ENCODE assay signal across 8 cellular contexts in the genomic region with DNA sequence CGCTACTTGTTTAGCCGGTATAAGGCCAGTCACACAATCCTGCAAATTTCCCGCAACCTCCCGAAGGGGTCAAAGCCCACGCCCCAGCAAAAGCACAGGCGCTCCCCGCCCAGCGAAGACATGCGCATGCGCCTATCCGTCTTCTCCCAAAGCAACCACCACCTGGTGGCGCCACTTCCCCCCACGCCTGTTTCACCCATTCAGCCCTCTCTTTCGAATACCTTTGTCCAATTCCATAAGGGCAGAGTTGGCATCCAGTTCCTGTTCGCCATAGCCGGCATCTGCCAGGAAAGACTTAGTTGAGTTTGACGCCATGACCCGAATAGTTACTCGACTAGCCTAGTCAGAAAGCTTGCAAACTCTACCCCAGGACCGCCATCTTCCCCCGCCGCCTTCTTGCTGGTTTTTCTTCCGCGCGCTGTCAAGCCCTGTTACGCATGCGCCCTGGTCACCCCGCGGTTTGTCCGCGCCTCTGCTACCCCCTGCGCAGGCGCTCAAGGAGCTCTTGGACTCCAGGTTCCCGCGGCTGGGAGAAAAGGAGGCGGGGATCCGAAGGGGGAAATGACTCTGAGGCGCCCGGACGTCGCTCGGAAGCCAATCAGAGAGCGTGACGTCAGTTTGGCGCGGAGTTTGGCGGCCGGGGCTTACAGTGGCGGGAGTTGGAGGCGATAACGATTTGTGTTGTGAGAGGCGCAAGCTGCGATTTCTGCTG. TPM values are rescaled to one million over a fixed set of nuclear protein-coding genes. Genes with fewer than 3 reads are reported as not detected.
DNase-seq lines count a peak whose midpoint lies in the region; ATAC-seq, FAIRE-seq and TF ChIP-seq lines count a peak whose summit lies in the region.

A gene with protein sequence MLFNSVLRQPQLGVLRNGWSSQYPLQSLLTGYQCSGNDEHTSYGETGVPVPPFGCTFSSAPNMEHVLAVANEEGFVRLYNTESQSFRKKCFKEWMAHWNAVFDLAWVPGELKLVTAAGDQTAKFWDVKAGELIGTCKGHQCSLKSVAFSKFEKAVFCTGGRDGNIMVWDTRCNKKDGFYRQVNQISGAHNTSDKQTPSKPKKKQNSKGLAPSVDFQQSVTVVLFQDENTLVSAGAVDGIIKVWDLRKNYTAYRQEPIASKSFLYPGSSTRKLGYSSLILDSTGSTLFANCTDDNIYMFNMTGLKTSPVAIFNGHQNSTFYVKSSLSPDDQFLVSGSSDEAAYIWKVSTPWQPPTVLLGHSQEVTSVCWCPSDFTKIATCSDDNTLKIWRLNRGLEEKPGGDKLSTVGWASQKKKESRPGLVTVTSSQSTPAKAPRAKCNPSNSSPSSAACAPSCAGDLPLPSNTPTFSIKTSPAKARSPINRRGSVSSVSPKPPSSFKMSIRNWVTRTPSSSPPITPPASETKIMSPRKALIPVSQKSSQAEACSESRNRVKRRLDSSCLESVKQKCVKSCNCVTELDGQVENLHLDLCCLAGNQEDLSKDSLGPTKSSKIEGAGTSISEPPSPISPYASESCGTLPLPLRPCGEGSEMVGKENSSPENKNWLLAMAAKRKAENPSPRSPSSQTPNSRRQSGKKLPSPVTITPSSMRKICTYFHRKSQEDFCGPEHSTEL (plus strand): TSS at position 626 of the 712 bp plus-strand sequence. CDS start 143 bp downstream, outside the sequence.
A gene with protein sequence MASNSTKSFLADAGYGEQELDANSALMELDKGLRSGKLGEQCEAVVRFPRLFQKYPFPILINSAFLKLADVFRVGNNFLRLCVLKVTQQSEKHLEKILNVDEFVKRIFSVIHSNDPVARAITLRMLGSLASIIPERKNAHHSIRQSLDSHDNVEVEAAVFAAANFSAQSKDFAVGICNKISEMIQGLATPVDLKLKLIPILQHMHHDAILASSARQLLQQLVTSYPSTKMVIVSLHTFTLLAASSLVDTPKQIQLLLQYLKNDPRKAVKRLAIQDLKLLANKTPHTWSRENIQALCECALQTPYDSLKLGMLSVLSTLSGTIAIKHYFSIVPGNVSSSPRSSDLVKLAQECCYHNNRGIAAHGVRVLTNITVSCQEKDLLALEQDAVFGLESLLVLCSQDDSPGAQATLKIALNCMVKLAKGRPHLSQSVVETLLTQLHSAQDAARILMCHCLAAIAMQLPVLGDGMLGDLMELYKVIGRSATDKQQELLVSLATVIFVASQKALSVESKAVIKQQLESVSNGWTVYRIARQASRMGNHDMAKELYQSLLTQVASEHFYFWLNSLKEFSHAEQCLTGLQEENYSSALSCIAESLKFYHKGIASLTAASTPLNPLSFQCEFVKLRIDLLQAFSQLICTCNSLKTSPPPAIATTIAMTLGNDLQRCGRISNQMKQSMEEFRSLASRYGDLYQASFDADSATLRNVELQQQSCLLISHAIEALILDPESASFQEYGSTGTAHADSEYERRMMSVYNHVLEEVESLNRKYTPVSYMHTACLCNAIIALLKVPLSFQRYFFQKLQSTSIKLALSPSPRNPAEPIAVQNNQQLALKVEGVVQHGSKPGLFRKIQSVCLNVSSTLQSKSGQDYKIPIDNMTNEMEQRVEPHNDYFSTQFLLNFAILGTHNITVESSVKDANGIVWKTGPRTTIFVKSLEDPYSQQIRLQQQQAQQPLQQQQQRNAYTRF (minus strand): TSS at position 435 of the 712 bp plus-strand sequence. CDS start 120 bp downstream, at position 315.

- H2AFZ ChIP-seq in fibroblast of lung (ENCODE audit: low read length) = peak within 1 kb of the TSS; percentile 99

- no peaks in the 10 kb centered on the region for H3K27me3 ChIP-seq in RWPE2 (ENCODE audit: insufficient read depth, poor library complexity, severe bottlenecking)
- H3K27me3 ChIP-seq in fibroblast of lung (ENCODE audit: control insufficient read depth, insufficient read depth, low read length) = no peaks in the 10 kb centered on the region
- no peaks in the 10 kb centered on the region for H3K27me3 ChIP-seq in naive thymus-derived CD4-positive, alpha-beta T cell (ENCODE audit: control insufficient read depth in 2 of 2, insufficient read depth in 2 of 2, low read length in 2 of 2)

- H3K9ac ChIP-seq in ES-I3 (ENCODE audit: low read depth, low read length) (peak within 1 kb of the TSS; percentile 89), fibroblast of lung (ENCODE audit: insufficient read depth, low read length) (peak within 1 kb of the TSS; percentile 78)

- ATAC-seq in RWPE2 (ENCODE audit: low read depth) = peak; percentile 79
- peak; percentile 93 for ATAC-seq in naive thymus-derived CD4-positive, alpha-beta T cell
- ATAC-seq in stimulated activated naive B cell treated with anti-CD40 and anti-IgM and Interleukin-4, amounts not matched to agents 10 μg/mL and 1 μg/mL and 100 μg/mL, for 72 hours (replicated peaks) = peak; percentile 88 to 91

- CTCF ChIA-PET in naive thymus-derived CD4-positive, alpha-beta T cell (lab: Charles Lee) = interaction anchor here (0.5 to 2.9 kb wide), 21 partner anchors 9 to 1608 kb away, joined by 3 to 25 read pairs (median 4); a partner anchor contains a TSS

- no peaks in the 10 kb centered on the region for H3K9me3 ChIP-seq in ES-I3 (ENCODE audit: control insufficient read depth, insufficient read depth, low read length)
- H3K9me3 ChIP-seq in RWPE2 (ENCODE audit: severe bottlenecking) = no peaks in the 10 kb centered on the region
- H3K9me3 ChIP-seq in fibroblast of lung (ENCODE audit: control insufficient read depth, insufficient read depth, low read depth, low read length) = no peaks in the 10 kb centered on the region
- H3K9me3 ChIP-seq in naive thymus-derived CD4-positive, alpha-beta T cell (ENCODE audit: control insufficient read depth in 2 of 3, low read length in 3 of 3) = no peaks in the 10 kb centered on the region

- no peaks in the 10 kb centered on the region for H4K20me1 ChIP-seq in fibroblast of lung (ENCODE audit: control insufficient read depth, extremely low read depth, insufficient read depth, low read length)

- H3K79me2 ChIP-seq in fibroblast of lung (ENCODE audit: control insufficient read depth, insufficient read depth, low read length) = peaks cover 68% of the 10 kb centered on the region

- TF ChIP-seq CTCF in RWPE2 (IDR thresholded peaks at IDR 0.05; ENCODE audit: poor library complexity, severe bottlenecking) (peak; percentile 86), fibroblast of lung (conservative IDR thresholded peaks at IDR 0.05 in 1 of 2, IDR thresholded peaks at IDR 0.05 in 1 of 2; ENCODE audit: low read depth in 1 of 2, low read length in 2 of 2) (peak; percentile 62 to 88)

- H3K4me1 ChIP-seq in ES-I3 (ENCODE audit: insufficient read depth, low read length) = peaks cover 12% of the 10 kb centered on the region
- peaks cover 23% of the 10 kb centered on the region for H3K4me1 ChIP-seq in RWPE2 (ENCODE audit: insufficient read depth, poor library complexity, severe bottlenecking)
- peaks cover 8% of the 10 kb centered on the region for H3K4me1 ChIP-seq in fibroblast of lung (ENCODE audit: control insufficient read depth, extremely low read depth, insufficient read depth, low read length)
- H3K4me1 ChIP-seq in naive thymus-derived CD4-positive, alpha-beta T cell (ENCODE audit: control insufficient read depth in 2 of 2, insufficient read depth in 2 of 2, low read length in 2 of 2) = peaks cover 20 to 23% of the 10 kb centered on the region in 2 donors

- POLR2A ChIA-PET in naive thymus-derived CD4-positive, alpha-beta T cell (lab: Charles Lee) = interaction anchor here (0.9 to 3.1 kb wide), 5 partner anchors 8 to 398 kb away, joined by 3 to 29 read pairs (median 3); a partner anchor contains a TSS

- H3K4me3 Mint-ChIP-seq in activated T-helper 2 cell treated with anti-CD3 and anti-CD28 coated beads, Interferon-gamma antibody, Interleukin-2, Interleukin-4, amounts not matched to agents 10 μg/mL and 5 μg/mL and 100 μg/mL, durations not matched to agents 14 hours and 24 hours and 36 hours (ENCODE audit: low read depth) = peak within 1 kb of the TSS; percentile 95
- peak within 1 kb of the TSS; percentile 86 to 100 (median 98) for H3K4me3 Mint-ChIP-seq in naive thymus-derived CD4-positive, alpha-beta T cell
- peak within 1 kb of the TSS; percentile 86 to 90 for H3K4me3 Mint-ChIP-seq in stimulated activated naive B cell treated with anti-CD40 and anti-IgM and Interleukin-4, amounts not matched to agents 10 μg/mL and 1 μg/mL and 100 μg/mL, for 72 hours

- no peaks in the 10 kb centered on the region for H3K27me3 Mint-ChIP-seq in activated T-helper 2 cell treated with anti-CD3 and anti-CD28 coated beads, Interferon-gamma antibody, Interleukin-2, Interleukin-4, amounts not matched to agents 10 μg/mL and 5 μg/mL and 100 μg/mL, durations not matched to agents 14 hours and 24 hours and 36 hours (ENCODE audit: low read depth)
- H3K27me3 Mint-ChIP-seq in naive thymus-derived CD4-positive, alpha-beta T cell = peaks cover 0 to 5% (median 0%) of the 10 kb centered on the region in 5 donors
- no peaks in the 10 kb centered on the region for H3K27me3 Mint-ChIP-seq in stimulated activated naive B cell treated with anti-CD40 and anti-IgM and Interleukin-4, amounts not matched to agents 10 μg/mL and 1 μg/mL and 100 μg/mL, for 72 hours

- peak; percentile 75 for DNase-seq in H54 (ENCODE audit: insufficient read length, low spot score)
- peak; percentile 100 for DNase-seq in LoVo (ENCODE audit: low spot score)
- DNase-seq in RWPE2 (ENCODE audit: low spot score) = peak; percentile 93
- peak; percentile 99 for DNase-seq in activated T-helper 2 cell treated with anti-CD3 and anti-CD28 coated beads, Interferon-gamma antibody, Interleukin-2, Interleukin-4, amounts not matched to agents 10 μg/mL and 5 μg/mL and 100 μg/mL, durations not matched to agents 14 hours and 24 hours and 36 hours (ENCODE audit: low spot score)
- peak; percentile 97 to 99 for DNase-seq in fibroblast of lung (ENCODE audit: low read depth in 2 of 2)
- peak; percentile 94 to 99 (median 99) for DNase-seq in naive thymus-derived CD4-positive, alpha-beta T cell
- peak; percentile 98 for DNase-seq in stimulated activated naive B cell treated with anti-CD40 and anti-IgM and Interleukin-4, amounts not matched to agents 10 μg/mL and 1 μg/mL and 100 μg/mL, for 72 hours

- TF ChIP-seq POLR2A in H54 (IDR thresholded peaks at IDR 0.05; ENCODE audit: low read depth, low read length) = peak; percentile 49

- H3K4me3 ChIP-seq in RWPE2 (ENCODE audit: severe bottlenecking) (peak within 1 kb of the TSS; percentile 62), fibroblast of lung (replicated peaks in 1 of 4; ENCODE audit: control extremely low read depth in 1 of 4, insufficient read depth in 1 of 4, low read depth in 3 of 4, low read length in 4 of 4) (peak within 1 kb of the TSS; percentile 79 to 98 (median 84))
- H3K4me3 ChIP-seq in naive thymus-derived CD4-positive, alpha-beta T cell (ENCODE audit: low read length) = peak within 1 kb of the TSS; percentile 99

- peak within 1 kb of the TSS; percentile 85 for H3K27ac Mint-ChIP-seq in activated T-helper 2 cell treated with anti-CD3 and anti-CD28 coated beads, Interferon-gamma antibody, Interleukin-2, Interleukin-4, amounts not matched to agents 10 μg/mL and 5 μg/mL and 100 μg/mL, durations not matched to agents 14 hours and 24 hours and 36 hours
- H3K27ac Mint-ChIP-seq in naive thymus-derived CD4-positive, alpha-beta T cell = peak within 1 kb of the TSS; percentile 95 to 99 (median 98)
- H3K27ac Mint-ChIP-seq in stimulated activated naive B cell treated with anti-CD40 and anti-IgM and Interleukin-4, amounts not matched to agents 10 μg/mL and 1 μg/mL and 100 μg/mL, for 72 hours = peak within 1 kb of the TSS; percentile 99

- no peak for FAIRE-seq in H54 (lab: Jason Lieb, UNC)

- H3K36me3 ChIP-seq in ES-I3 (ENCODE audit: insufficient read depth, low read length) (no peaks in the 10 kb centered on the region; the same call in 1 of the 2 replicates), RWPE2 (ENCODE audit: low read depth) (no peaks in the 10 kb centered on the region), fibroblast of lung (ENCODE audit: control insufficient read depth, insufficient read depth, low read length) (no peaks in the 10 kb centered on the region)
- H3K36me3 ChIP-seq in naive thymus-derived CD4-positive, alpha-beta T cell (ENCODE audit: control insufficient read depth in 2 of 3, insufficient read depth in 3 of 3, low read length in 3 of 3) = no peaks in the 10 kb centered on the region

- H3K9me3 Mint-ChIP-seq in activated T-helper 2 cell treated with anti-CD3 and anti-CD28 coated beads, Interferon-gamma antibody, Interleukin-2, Interleukin-4, amounts not matched to agents 10 μg/mL and 5 μg/mL and 100 μg/mL, durations not matched to agents 14 hours and 24 hours and 36 hours = no peaks in the 10 kb centered on the region
- peaks cover 0 to 5% (median 0%) of the 10 kb centered on the region in 11 donors for H3K9me3 Mint-ChIP-seq in naive thymus-derived CD4-positive, alpha-beta T cell
- no peaks in the 10 kb centered on the region for H3K9me3 Mint-ChIP-seq in stimulated activated naive B cell treated with anti-CD40 and anti-IgM and Interleukin-4, amounts not matched to agents 10 μg/mL and 1 μg/mL and 100 μg/mL, for 72 hours

- H3K4me2 ChIP-seq in fibroblast of lung (ENCODE audit: extremely low read depth, insufficient read depth, low read length) = peak within 1 kb of the TSS; percentile 94

- H3K27ac ChIP-seq in RWPE2 (ENCODE audit: poor library complexity, severe bottlenecking) (peak within 1 kb of the TSS; percentile 54), fibroblast of lung (ENCODE audit: insufficient read depth, low read length) (peak within 1 kb of the TSS; percentile 89)
- peak within 1 kb of the TSS; percentile 70 for H3K27ac ChIP-seq in naive thymus-derived CD4-positive, alpha-beta T cell (ENCODE audit: low read depth, low read length)

- intact Hi-C loops in activated T-helper 2 cell treated with anti-CD3 and anti-CD28 coated beads, Interferon-gamma antibody, Interleukin-2, Interleukin-4, amounts not matched to agents 10 μg/mL and 5 μg/mL and 100 μg/mL, durations not matched to agents 14 hours and 24 hours and 36 hours (cut with micrococcal nuclease) = loop anchor here (1.0 to 2.0 kb wide), 8 partner anchors 23 to 532 kb away; a partner anchor contains a TSS
- intact Hi-C loops in naive thymus-derived CD4-positive, alpha-beta T cell (cut with micrococcal nuclease) = loop anchor here (1.0 to 10.0 kb wide), 22 partner anchors 23 to 1016 kb away; a partner anchor contains a TSS

- H3K36me3 Mint-ChIP-seq in activated T-helper 2 cell treated with anti-CD3 and anti-CD28 coated beads, Interferon-gamma antibody, Interleukin-2, Interleukin-4, amounts not matched to agents 10 μg/mL and 5 μg/mL and 100 μg/mL, durations not matched to agents 14 hours and 24 hours and 36 hours (ENCODE audit: low read depth) = peaks cover 53% of the 10 kb centered on the region
- H3K36me3 Mint-ChIP-seq in naive thymus-derived CD4-positive, alpha-beta T cell = peaks cover 0 to 27% (median 13%) of the 10 kb centered on the region in 5 donors
- peaks cover 18 to 19% of the 10 kb centered on the region in 2 donors for H3K36me3 Mint-ChIP-seq in stimulated activated naive B cell treated with anti-CD40 and anti-IgM and Interleukin-4, amounts not matched to agents 10 μg/mL and 1 μg/mL and 100 μg/mL, for 72 hours

- H3K4me1 Mint-ChIP-seq in activated T-helper 2 cell treated with anti-CD3 and anti-CD28 coated beads, Interferon-gamma antibody, Interleukin-2, Interleukin-4, amounts not matched to agents 10 μg/mL and 5 μg/mL and 100 μg/mL, durations not matched to agents 14 hours and 24 hours and 36 hours (ENCODE audit: low read depth) = peaks cover 58% of the 10 kb centered on the region
- peaks cover 18 to 68% (median 54%) of the 10 kb centered on the region in 7 donors for H3K4me1 Mint-ChIP-seq in naive thymus-derived CD4-positive, alpha-beta T cell
- peaks cover 21 to 40% of the 10 kb centered on the region in 2 donors for H3K4me1 Mint-ChIP-seq in stimulated activated naive B cell treated with anti-CD40 and anti-IgM and Interleukin-4, amounts not matched to agents 10 μg/mL and 1 μg/mL and 100 μg/mL, for 72 hours

RNA-seq across cellular contexts. Expression of the first gene that starts in this region (rescaled TPM):
- total RNA-seq in activated T-helper 2 cell treated with anti-CD3 and anti-CD28 coated beads, Interferon-gamma antibody, Interleukin-2, Interleukin-4, amounts not matched to agents 10 μg/mL and 5 μg/mL and 100 μg/mL, durations not matched to agents 14 hours and 24 hours and 36 hours = 73.9 and 77.0 TPM in 2 replicates
- 0.26 and 2.8 TPM in 2 replicates for total RNA-seq in fibroblast of lung
- 8.7 and 28.6 TPM in 2 replicates for polyA plus RNA-seq in fibroblast of lung
- polyA plus RNA-seq in fibroblast of lung (2012) = 4.8 and 16.7 TPM in 2 replicates
- 10.9 and 17.4 TPM in 2 replicates for polyA minus RNA-seq in fibroblast of lung (ENCODE audit: low replicate concordance)
- total RNA-seq in naive thymus-derived CD4-positive, alpha-beta T cell = 10 to 100 TPM in 1 of 5 experiments, 1 to 10 TPM in 1, under 1 TPM in 3; 0.27 to 63.0 (median 0.78) TPM
- under 1 TPM; 0.37 to 0.54 TPM for polyA plus RNA-seq in naive thymus-derived CD4-positive, alpha-beta T cell

RNA-seq across cellular contexts. Expression of the second gene that starts in this region (rescaled TPM):
- total RNA-seq in activated T-helper 2 cell treated with anti-CD3 and anti-CD28 coated beads, Interferon-gamma antibody, Interleukin-2, Interleukin-4, amounts not matched to agents 10 μg/mL and 5 μg/mL and 100 μg/mL, durations not matched to agents 14 hours and 24 hours and 36 hours = 33.3 and 33.8 TPM in 2 replicates
- total RNA-seq in fibroblast of lung = 20.5 and 20.6 TPM in 2 replicates
- 22.6 and 23.7 TPM in 2 replicates for polyA plus RNA-seq in fibroblast of lung
- polyA plus RNA-seq in fibroblast of lung (2012) = 12.3 TPM in 2 replicates
- polyA minus RNA-seq in fibroblast of lung (ENCODE audit: low replicate concordance) = 34.4 and 43.9 TPM in 2 replicates
- total RNA-seq in naive thymus-derived CD4-positive, alpha-beta T cell = 10 to 100 TPM in 1 of 5 experiments, 1 to 10 TPM in 4; 7.3 to 33.5 (median 8.6) TPM
- polyA plus RNA-seq in naive thymus-derived CD4-positive, alpha-beta T cell = 1 to 10 TPM; 8.3 to 9.9 TPM

Comparison
In these comparisons a context has a peak if more than half of its experiments do, and no peak if none do; other contexts are left out.
1. Peak in every context shown above with its lines: DNase-seq, ATAC-seq, H3K4me3 ChIP-seq and H3K27ac ChIP-seq.